33 cellular contexts compared by ENCODE assay signal in genomic region chr11:108435066-108435465, GRCh38. TPM values are rescaled to one million over a fixed set of nuclear protein-coding genes. Genes with fewer than 3 reads are reported as not detected.
"Had no signal": no experiment of that assay in that cellular context is flagged by ENCODE, and none has a peak within 500 bp of the region (broad histone marks: within the 10 kb centered on the region; RNA-seq: fewer than 3 reads in every experiment).

No MANE protein-coding gene starts in this region.

- H3K4me3 ChIP-seq: adrenal gland, ascending aorta, body of pancreas, breast epithelium, cardiac muscle cell had no signal

- H3K27ac ChIP-seq: adrenal gland, ascending aorta, body of pancreas, brain microvascular endothelial cell, breast epithelium, cardiac muscle cell had no signal

- H3K27me3 ChIP-seq: adrenal gland, ascending aorta, body of pancreas, brain microvascular endothelial cell, breast epithelium, cardiac muscle cell had no signal

- ATAC-seq: activated naive CD4-positive, alpha-beta T cell treated with anti-CD3 and anti-CD28 coated beads, Interleukin-2, amount 50 U/mL, for 72 hours; activated naive CD8-positive, alpha-beta T cell treated with anti-CD3 and anti-CD28 coated beads, Interleukin-2, amount 50 U/mL, for 24 hours; activated T-cell treated with anti-CD3 and anti-CD28 coated beads, Interleukin-2, amount 50 U/mL, for 4 hours; activated T-cell treated with anti-CD3 and anti-CD28 coated beads, Interleukin-2, amount 50 U/mL, for 72 hours; activated T-helper 17 cell treated with anti-CD3 and anti-CD28 coated beads, Interleukin-2, amount 50 U/mL, for 72 hours; body of pancreas had no signal

- H3K9me3 ChIP-seq: adrenal gland, ascending aorta, body of pancreas had no signal

- H3K36me3 ChIP-seq: adrenal gland, ascending aorta, brain microvascular endothelial cell, breast epithelium, cardiac muscle cell had no signal

- DNase-seq: activated effector memory CD4-positive, alpha-beta T cell treated with anti-CD3 and anti-CD28 coated beads, Interleukin-2, amount 50 U/mL, for 16 hours; activated effector memory CD4-positive, alpha-beta T cell treated with Interleukin-2 at 50 U/mL for 16 hours; activated gamma-delta T cell; activated gamma-delta T cell treated with Interleukin-2 at 50 U/mL for 16 hours; activated naive CD4-positive, alpha-beta T cell; activated naive CD4-positive, alpha-beta T cell treated with anti-CD3 and anti-CD28 coated beads for 36 hours; activated naive CD4-positive, alpha-beta T cell treated with anti-CD3 and anti-CD28 coated beads, Interleukin-2, amount 10 ng/mL, durations not matched to agents 7 days and 5 days; activated naive CD4-positive, alpha-beta T cell treated with anti-CD3 and anti-CD28 coated beads, Interleukin-2, amount 50 U/mL, for 16 hours; activated naive CD4-positive, alpha-beta T cell treated with Interleukin-2 at 50 U/mL for 16 hours; activated naive CD8-positive, alpha-beta T cell treated with anti-CD3 and anti-CD28 coated beads for 36 hours; activated naive CD8-positive, alpha-beta T cell treated with anti-CD3 and anti-CD28 coated beads, Interleukin-2, amount 10 ng/mL, durations not matched to agents 7 days and 5 days; activated naive CD8-positive, alpha-beta T cell treated with anti-CD3 and anti-CD28 coated beads, Interleukin-2, amount 50 U/mL, for 24 hours; activated T-cell treated with anti-CD3 and anti-CD28 coated beads, Interleukin-2, amount 50 U/mL, for 1 hour; activated T-cell treated with anti-CD3 and anti-CD28 coated beads, Interleukin-2, amount 50 U/mL, for 24 hours; activated T-cell treated with anti-CD3 and anti-CD28 coated beads, Interleukin-2, amount 50 U/mL, for 4 hours; activated T-cell treated with anti-CD3 and anti-CD28 coated beads, Interleukin-2, amount 50 U/mL, for 48 hours; activated T-cell treated with anti-CD3 and anti-CD28 coated beads, Interleukin-2, amount 50 U/mL, for 72 hours; adrenal gland; amniotic stem cell; amygdala; anterior cingulate cortex; aorta; body of pancreas; brain microvascular endothelial cell; caudate nucleus; central memory CD4-positive, alpha-beta T cell; cerebellar nuclear complex had no signal

- H3K4me1 ChIP-seq: adrenal gland, ascending aorta, body of pancreas, breast epithelium had no signal

RNA-seq across cellular contexts. Expression of gene C11orf65, which starts 32.3 kb away (rescaled TPM):
- total RNA-seq: ascending aorta, chondrocyte had no signal
